In the genomic region with DNA sequence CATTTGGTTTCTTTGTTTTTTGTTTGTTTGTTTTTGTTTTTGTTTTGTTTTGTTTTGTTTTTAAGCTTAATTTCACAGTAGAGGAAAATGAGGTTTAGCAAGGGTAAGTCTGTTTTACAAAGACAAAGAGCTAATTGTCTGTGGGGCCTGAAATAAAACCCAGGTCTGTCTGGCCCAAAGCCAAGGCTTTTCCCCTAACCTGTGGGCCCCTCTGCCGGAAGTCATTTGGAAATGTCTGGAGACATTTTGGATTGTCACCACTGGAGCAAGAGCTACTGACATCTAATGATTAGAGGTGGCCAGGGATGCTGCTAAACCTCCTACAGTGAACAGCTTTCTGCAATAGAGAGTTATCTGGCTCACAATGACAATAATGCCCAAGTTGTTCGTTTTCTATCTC, we compare ENCODE assay signal across 25 cellular contexts.
"Had no signal": no experiment of that assay in that cellular context is flagged by ENCODE, and none has a peak within 500 bp of the region (broad histone marks: within the 10 kb centered on the region; RNA-seq: fewer than 3 reads in every experiment).

No MANE protein-coding gene starts in this region.

- H3K4me1 Mint-ChIP-seq: activated CD4-positive, alpha-beta T cell treated with anti-CD3 and anti-CD28 coated beads, Interleukin-2, amount 10 ng/mL, durations not matched to agents 24 days and 14 days; activated naive CD8-positive, alpha-beta T cell treated with anti-CD3 and anti-CD28 coated beads for 36 hours had no signal

- ATAC-seq: activated CD8-positive, alpha-beta T cell treated with anti-CD3 and anti-CD28 coated beads, Interleukin-2, amount 10 ng/mL, durations not matched to agents 7 days and 5 days; activated T-cell treated with anti-CD3 and anti-CD28 coated beads, Interleukin-2, amount 50 U/mL, for 4 hours; Panc1 had no signal

- H3K9me3 Mint-ChIP-seq: activated CD4-positive, alpha-beta T cell treated with anti-CD3 and anti-CD28 coated beads, Interleukin-2, amount 10 ng/mL, durations not matched to agents 24 days and 14 days; activated naive CD8-positive, alpha-beta T cell treated with anti-CD3 and anti-CD28 coated beads for 36 hours; activated T-cell treated with anti-CD3 and anti-CD28 coated beads, Interleukin-2, amount 50 U/mL, for 4 hours; activated T-helper 1 cell treated with anti-CD3 and anti-CD28 coated beads, Interleukin-12 subunit alpha, Interleukin-12 subunit beta, Interleukin-2, Interleukin-4 antibody, amounts not matched to agents 30 ng/mL and 10 ng/mL and 1 ng/mL, durations not matched to agents 14 hours and 24 hours and 36 hours; T-helper 1 cell treated with Interleukin-12 subunit alpha and Interleukin-12 subunit beta and Interleukin-4 antibody, amounts not matched to agents 30 μg/mL and 1 μg/mL, for 36 hours; T-helper 2 cell treated with Interferon-gamma antibody and Interleukin-4, amounts not matched to agents 5 μg/mL and 100 μg/mL, for 36 hours had no signal

- H3K27me3 Mint-ChIP-seq: activated CD4-positive, alpha-beta T cell treated with anti-CD3 and anti-CD28 coated beads, Interleukin-2, amount 10 ng/mL, durations not matched to agents 24 days and 14 days had no signal

- H3K4me3 Mint-ChIP-seq: activated CD4-positive, alpha-beta T cell treated with anti-CD3 and anti-CD28 coated beads, Interleukin-2, amount 10 ng/mL, durations not matched to agents 24 days and 14 days; activated CD8-positive, alpha-beta T cell treated with anti-CD3 and anti-CD28 coated beads, Interleukin-2, amount 10 ng/mL, durations not matched to agents 7 days and 5 days; activated naive CD8-positive, alpha-beta T cell treated with anti-CD3 and anti-CD28 coated beads for 36 hours; activated T-cell treated with anti-CD3 and anti-CD28 coated beads, Interleukin-2, amount 50 U/mL, for 4 hours; activated T-helper 1 cell treated with anti-CD3 and anti-CD28 coated beads, Interleukin-12 subunit alpha, Interleukin-12 subunit beta, Interleukin-2, Interleukin-4 antibody, amounts not matched to agents 30 ng/mL and 10 ng/mL and 1 ng/mL, durations not matched to agents 14 hours and 24 hours and 36 hours; T-helper 1 cell treated with Interleukin-12 subunit alpha and Interleukin-12 subunit beta and Interleukin-4 antibody, amounts not matched to agents 30 μg/mL and 1 μg/mL, for 36 hours; T-helper 2 cell treated with Interferon-gamma antibody and Interleukin-4, amounts not matched to agents 5 μg/mL and 100 μg/mL, for 36 hours had no signal

- H3K36me3 Mint-ChIP-seq: activated naive CD8-positive, alpha-beta T cell treated with anti-CD3 and anti-CD28 coated beads for 36 hours had no signal

- DNase-seq: activated CD4-positive, alpha-beta T cell treated with anti-CD3 and anti-CD28 coated beads, Interleukin-2, amount 10 ng/mL, durations not matched to agents 24 days and 14 days; activated CD4-positive, alpha-beta T cell treated with anti-CD3 and anti-CD28 coated beads, Interleukin-2, amount 50 U/mL, for 4 hours; activated CD8-positive, alpha-beta T cell treated with anti-CD3 and anti-CD28 coated beads, Interleukin-2, amount 10 ng/mL, durations not matched to agents 7 days and 5 days; activated naive CD4-positive, alpha-beta T cell; activated naive CD4-positive, alpha-beta T cell treated with anti-CD3 and anti-CD28 coated beads, Interleukin-2, amount 50 U/mL, for 16 hours; activated naive CD8-positive, alpha-beta T cell treated with anti-CD3 and anti-CD28 coated beads for 36 hours; activated T-cell treated with anti-CD3 and anti-CD28 coated beads, Interleukin-2, amount 50 U/mL, for 4 hours; amniotic stem cell; aorta; brain microvascular endothelial cell; central memory CD4-positive, alpha-beta T cell; Kasumi-1; KG1; MG63; NCI-H1048; NCI-H1694 treated with DMSO at 0.1 percent for 48 hours; NCI-H2029; NCI-H2107; NCI-H510A; SHP77; SK-N-SH had no signal

- H3K27ac Mint-ChIP-seq: activated CD4-positive, alpha-beta T cell treated with anti-CD3 and anti-CD28 coated beads, Interleukin-2, amount 10 ng/mL, durations not matched to agents 24 days and 14 days; activated CD8-positive, alpha-beta T cell treated with anti-CD3 and anti-CD28 coated beads, Interleukin-2, amount 10 ng/mL, durations not matched to agents 7 days and 5 days; activated naive CD8-positive, alpha-beta T cell treated with anti-CD3 and anti-CD28 coated beads for 36 hours; activated T-helper 1 cell treated with anti-CD3 and anti-CD28 coated beads, Interleukin-12 subunit alpha, Interleukin-12 subunit beta, Interleukin-2, Interleukin-4 antibody, amounts not matched to agents 30 ng/mL and 10 ng/mL and 1 ng/mL, durations not matched to agents 14 hours and 24 hours and 36 hours; T-helper 1 cell treated with Interleukin-12 subunit alpha and Interleukin-12 subunit beta and Interleukin-4 antibody, amounts not matched to agents 30 μg/mL and 1 μg/mL, for 36 hours; T-helper 2 cell treated with Interferon-gamma antibody and Interleukin-4, amounts not matched to agents 5 μg/mL and 100 μg/mL, for 36 hours had no signal
